In the genomic region with DNA sequence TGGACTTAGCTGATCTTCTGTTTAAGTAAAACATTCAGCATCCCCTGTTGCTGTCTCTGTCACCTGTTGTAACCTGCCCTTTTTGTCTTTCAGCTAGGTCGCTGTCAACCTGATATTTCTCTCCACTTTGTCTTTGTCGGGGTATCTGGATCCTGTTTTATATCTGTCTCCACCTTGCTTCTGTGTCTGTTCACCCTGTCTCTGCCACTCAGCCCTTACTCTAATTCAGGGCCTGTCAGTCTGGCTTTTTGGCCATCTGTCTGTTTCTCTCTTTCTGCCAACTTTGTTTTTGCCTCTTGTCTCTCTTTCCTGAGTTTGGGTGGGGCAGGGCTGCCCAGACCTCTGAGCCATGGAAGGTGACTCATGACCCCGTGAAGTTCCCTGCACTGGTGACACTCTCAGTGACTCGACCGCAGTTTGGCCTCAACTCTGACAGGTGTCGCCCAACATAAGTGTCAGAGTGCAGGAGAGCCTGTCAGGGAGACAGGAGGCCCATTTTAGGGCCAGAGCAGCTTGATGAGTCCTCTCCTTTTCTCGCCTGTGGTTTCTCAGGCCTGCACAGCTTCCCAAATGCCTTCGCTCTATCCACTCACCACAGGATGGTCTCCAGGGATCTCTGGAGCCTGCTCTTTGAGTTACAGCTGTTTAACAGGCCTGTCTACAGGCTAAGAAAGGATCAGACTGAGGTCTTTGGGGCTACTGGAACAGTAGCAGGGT, we compare ENCODE assay signal across 8 cellular contexts. TPM values are rescaled to one million over a fixed set of nuclear protein-coding genes. Genes with fewer than 3 reads are reported as not detected.
DNase-seq lines count a peak whose midpoint lies in the region; FAIRE-seq and TF ChIP-seq lines count a peak whose summit lies in the region.

No MANE protein-coding gene starts in this region.

- peaks cover 21% of the 10 kb centered on the region for H3F3A ChIP-seq in GM23248 (ENCODE audit: insufficient read depth)

- TF ChIP-seq RAD21 in H1 (IDR thresholded peaks at IDR 0.05 in 1 of 2, conservative IDR thresholded peaks at IDR 0.05 in 1 of 2; ENCODE audit: low read depth in 2 of 2, low read length in 2 of 2): no peak

- H3K4me1 ChIP-seq in GM23248 (ENCODE audit: insufficient read depth) (peaks cover 38% of the 10 kb centered on the region), H1 (replicated peaks in 1 of 4; ENCODE audit: control insufficient read depth in 3 of 4, insufficient read depth in 4 of 4, low read length in 3 of 4) (peaks cover 0 to 7% (median 5%) of the 10 kb centered on the region in 4 experiments; a peak in 6 of 7 replicates)

- H3K9ac ChIP-seq in GM23248: peak overlapping the region; percentile 95
- H3K9ac ChIP-seq in H1 (replicated peaks in 1 of 4; ENCODE audit: extremely low read depth in 1 of 4, low read depth in 3 of 4, low read length in 3 of 4): peak overlapping the region in 3 of 4 experiments; percentile 56 to 71 (median 71); a peak in 5 of 7 replicates

- H2BK20ac ChIP-seq in H1 (ENCODE audit: low read length): no peak overlapping the region

- no peak for TF ChIP-seq EP300 in H1 (IDR thresholded peaks at IDR 0.05; ENCODE audit: borderline replicate concordance in 1 of 2, low read depth in 2 of 2, low read length in 2 of 2)

- no peak overlapping the region for H4K91ac ChIP-seq in H1 (replicated peaks; ENCODE audit: insufficient read length, low read length)

- H3K9me2 ChIP-seq in GM23248 (ENCODE audit: insufficient read depth): no peaks in the 10 kb centered on the region

- H2BK15ac ChIP-seq in H1 (ENCODE audit: low read length): no peak overlapping the region

- H3K27me3 ChIP-seq in GM23248 (replicated peaks; ENCODE audit: insufficient read depth) (no peaks in the 10 kb centered on the region), MG63 (no peaks in the 10 kb centered on the region), H1 (replicated peaks in 1 of 4; ENCODE audit: control insufficient read depth in 3 of 4, extremely low read depth in 1 of 4, insufficient read depth in 3 of 4, low read length in 3 of 4) (peaks cover 0 to 2% (median 0%) of the 10 kb centered on the region in 4 experiments; a peak in 1 of 7 replicates)

- no peak for TF ChIP-seq CTCF in H1 (IDR thresholded peaks at IDR 0.05; ENCODE audit: control extremely low read depth in 1 of 3, insufficient read depth in 1 of 3, low read depth in 1 of 3, low read length in 3 of 3)

- no peak for TF ChIP-seq POLR2A in H1 (IDR thresholded peaks at IDR 0.05; ENCODE audit: control extremely low read depth in 1 of 2, low read depth in 2 of 2, low read length in 2 of 2)

- CTCF ChIA-PET in H1 (lab: Charles Lee; ENCODE audit: partially characterized antibody): interaction anchor here (0.6 to 1.8 kb wide), 5 partner anchors 58 to 208 kb away, joined by 3 to 7 read pairs (median 4); no protein-coding TSS in a partner anchor

- H3K4me2 ChIP-seq in GM23248 (ENCODE audit: unreplicated experiment) (peak overlapping the region; percentile 97), H1 (ENCODE audit: insufficient read depth in 1 of 2, low read depth in 2 of 2, low read length in 2 of 2) (peak overlapping the region; percentile 78 to 91)

- peak overlapping the region; percentile 96 for H3K27ac ChIP-seq in GM23248
- no peak overlapping the region for H3K27ac ChIP-seq in H1 (ENCODE audit: low read depth, low read length)

- H3K36me3 ChIP-seq in GM23248 (ENCODE audit: low read depth): peaks cover 4% of the 10 kb centered on the region; the same call in 1 of the 2 replicates
- peaks cover 26% of the 10 kb centered on the region for H3K36me3 ChIP-seq in MG63
- H3K36me3 ChIP-seq in H1 (ENCODE audit: control insufficient read depth in 2 of 4, insufficient read depth in 4 of 4, low read length in 3 of 4): no peaks in the 10 kb centered on the region

- 7 to 8% methylated on average over 8 of the region's 8 CpGs for WGBS in GM23248 (ENCODE audit: low coverage in 1 of 2, low lambda C conversion rate in 2 of 2, missing lambda C conversion rate in 2 of 2), 2 experiments
- 70% methylated on average over 8 of the region's 8 CpGs; no CpG with 5 or more reads in 1 of the 2 experiments for WGBS in H1 (ENCODE audit: extremely low coverage in 1 of 2, insufficient coverage in 1 of 2, insufficient read length in 1 of 2, insufficient replicate concordance in 2 of 2, low coverage in 1 of 2, low lambda C conversion rate in 2 of 2, missing lambda C conversion rate in 1 of 2), 2 experiments

- POLR2A ChIA-PET in H1 (lab: Charles Lee; ENCODE audit: partially characterized antibody): interaction anchor here (0.8 to 1.6 kb wide), 2 partner anchors 13 to 75 kb away, joined by 3 to 6 read pairs; no protein-coding TSS in a partner anchor

- H3K56ac ChIP-seq in H1 (replicated peaks; ENCODE audit: insufficient read length, low read depth, low read length): no peak overlapping the region

- in situ Hi-C loops in GM23248 (cut with MboI): no loop called here

- DNase-seq in GF-D8 (lab: John Stamatoyannopoulos, UW): peak; percentile 27
- DNase-seq in GM23248: peak; percentile 86
- peak; percentile 61 for DNase-seq in MG63
- peak; percentile 78 to 86 for DNase-seq in activated CD4-positive, alpha-beta T cell treated with anti-CD3 and anti-CD28 coated beads, Interleukin-2, amount 50 U/mL, for 48 hours
- no peak for DNase-seq in H1 (ENCODE audit: low read depth in 1 of 2, low spot score in 2 of 2)
- peak; percentile 100 for DNase-seq in myocyte (ENCODE audit: low read depth)
- DNase-seq in stimulated activated naive CD4-positive, alpha-beta T cell treated with Interleukin-2 at 50 U/mL for 16 hours (lab: John Stamatoyannopoulos, UW): peak; percentile 86
- no peak for DNase-seq in superior temporal gyrus (ENCODE audit: extremely low spot score)

- H3K23ac ChIP-seq in H1 (ENCODE audit: insufficient read length): no peak overlapping the region

- no peak overlapping the region for H3K4ac ChIP-seq in H1 (replicated peaks; ENCODE audit: insufficient read length, low read depth, low read length)

- H2AK5ac ChIP-seq in H1 (ENCODE audit: low read depth, low read length): peak overlapping the region; percentile 18; the same call in 1 of the 2 replicates

- H4K5ac ChIP-seq in H1 (ENCODE audit: insufficient read length, low read depth, low read length): no peak overlapping the region

- H3K79me1 ChIP-seq in H1 (ENCODE audit: low read depth, low read length): peaks cover 4% of the 10 kb centered on the region; the same call in 1 of the 2 replicates

- H3K79me2 ChIP-seq in GM23248 (ENCODE audit: insufficient read depth) (peaks cover 58% of the 10 kb centered on the region), H1 (ENCODE audit: control insufficient read depth in 1 of 2, insufficient read depth in 2 of 2, low read length in 2 of 2) (peaks cover 6 to 39% of the 10 kb centered on the region in 2 experiments; a peak in 3 of 4 replicates)

- H3K9me3 ChIP-seq in GM23248 (ENCODE audit: low read depth): no peaks in the 10 kb centered on the region
- no peaks in the 10 kb centered on the region for H3K9me3 ChIP-seq in MG63
- no peaks in the 10 kb centered on the region for H3K9me3 ChIP-seq in H1 (ENCODE audit: insufficient read depth in 2 of 2, low read depth in 1 of 2, low read length in 1 of 2)

- FAIRE-seq in H1 (lab: Jason Lieb, UNC): no peak

- no peak overlapping the region for H2BK5ac ChIP-seq in H1 (ENCODE audit: low read depth, low read length)

- no peak overlapping the region for H2BK12ac ChIP-seq in H1 (ENCODE audit: low read depth, low read length)

- H2AFZ ChIP-seq in GM23248 (peak overlapping the region; percentile 99), H1 (ENCODE audit: low read length) (no peak overlapping the region)

- H2BK120ac ChIP-seq in H1 (replicated peaks; ENCODE audit: low read depth, low read length): no peak overlapping the region

- H3K14ac ChIP-seq in H1 (ENCODE audit: insufficient read length): no peak overlapping the region

- no peak overlapping the region for H3K18ac ChIP-seq in H1 (ENCODE audit: extremely low read depth, low read length)

- H3K23me2 ChIP-seq in H1 (ENCODE audit: low read depth, low read length): peaks cover 3% of the 10 kb centered on the region; the same call in 1 of the 2 replicates

- peak overlapping the region; percentile 22; the same call in 1 of the 2 replicates for H4K8ac ChIP-seq in H1 (ENCODE audit: extremely low read depth, insufficient read depth, low read length)

- peak overlapping the region; percentile 92 for H3K4me3 ChIP-seq in GM23248
- H3K4me3 ChIP-seq in MG63: peak overlapping the region; percentile 87
- peak overlapping the region; percentile 76 to 88 (median 81) for H3K4me3 ChIP-seq in H1 (ENCODE audit: extremely low read depth in 1 of 4, insufficient read depth in 2 of 4, low read depth in 3 of 4, low read length in 4 of 4)

- H4K20me1 ChIP-seq in GM23248 (ENCODE audit: insufficient read depth) (peaks cover 5% of the 10 kb centered on the region; the same call in 1 of the 2 replicates), H1 (replicated peaks in 1 of 2; ENCODE audit: control insufficient read depth in 1 of 2, insufficient read depth in 2 of 2, low read length in 2 of 2) (peaks cover 5 to 8% of the 10 kb centered on the region in 2 experiments)

RNA-seq across cellular contexts. Expression of gene ZBTB43, which starts 0.9 kb away (rescaled TPM):
- total RNA-seq in GM23248 (2014; rRNA removed; shearing (Covaris generic)): 8.5 and 11.9 TPM in 2 replicates
- polyA plus RNA-seq in GM23248 (2016; fragmentation: Nextera tagmentation; extraction: Ambion mirVana) (11.5 and 12.3 TPM in 2 replicates), H1 (2011; rRNA removed) (3.0 and 4.1 TPM in 2 replicates)
- total RNA-seq in MG63 (2014; rRNA removed; shearing (Covaris generic); ENCODE audit: low replicate concordance): 3.2 and 3.8 TPM in 2 replicates
- 16.7 and 18.7 TPM in 2 replicates for total RNA-seq in H1 (2021; fragmentation: NEBNext Ultra II Directional; extraction: Animal tissue kit (Norgen Biotek cat#: 25700))
- polyA plus RNA-seq in H1 (2011; cell fraction: cytosol; rRNA removed): 5.2 TPM
- polyA plus RNA-seq in H1 (2011; cell fraction: nucleus; rRNA removed): 4.8 TPM
- polyA plus RNA-seq in H1 (2012, experiment 1 of 2): 4.3 to 11.6 TPM (median 6.5 TPM) in 4 replicates
- 0.50 TPM for polyA plus RNA-seq in H1 (2012, experiment 2 of 2)
- polyA plus RNA-seq in H1 (2013, experiment 1 of 2): 5.5 TPM
- 5.8 TPM for polyA plus RNA-seq in H1 (2013, experiment 2 of 2)
- polyA minus RNA-seq in H1 (2011; rRNA and poly(A)+ RNA removed): 34.8 and 43.6 TPM in 2 replicates
- polyA minus RNA-seq in H1 (2011; cell fraction: cytosol; rRNA and poly(A)+ RNA removed): 4.9 TPM
- polyA minus RNA-seq in H1 (2011; cell fraction: nucleus; rRNA and poly(A)+ RNA removed): 4.6 TPM
- total RNA-seq in myocyte: 40.8 and 42.7 TPM in 2 replicates
- polyA plus RNA-seq in myocyte (2012): 18.8 TPM

RNA-seq across cellular contexts. Expression of gene ZBTB34, which starts 54.7 kb away (rescaled TPM):
- total RNA-seq in GM23248 (2014; rRNA removed; shearing (Covaris generic)): 5.5 and 7.5 TPM in 2 replicates
- polyA plus RNA-seq in GM23248 (2016; fragmentation: Nextera tagmentation; extraction: Ambion mirVana) (2.3 and 2.4 TPM in 2 replicates), H1 (2011; rRNA removed) (5.5 and 8.2 TPM in 2 replicates)
- total RNA-seq in MG63 (2014; rRNA removed; shearing (Covaris generic); ENCODE audit: low replicate concordance): 2.3 and 2.5 TPM in 2 replicates
- 15.9 and 16.9 TPM in 2 replicates for total RNA-seq in H1 (2021; fragmentation: NEBNext Ultra II Directional; extraction: Animal tissue kit (Norgen Biotek cat#: 25700))
- polyA plus RNA-seq in H1 (2011; cell fraction: cytosol; rRNA removed): 8.3 TPM
- 5.7 TPM for polyA plus RNA-seq in H1 (2011; cell fraction: nucleus; rRNA removed)
- 6.0 to 9.3 TPM (median 7.7 TPM) in 4 replicates for polyA plus RNA-seq in H1 (2012, experiment 1 of 2)
- polyA plus RNA-seq in H1 (2012, experiment 2 of 2): 0.72 TPM
- 7.2 TPM for polyA plus RNA-seq in H1 (2013, experiment 1 of 2)
- 7.2 TPM for polyA plus RNA-seq in H1 (2013, experiment 2 of 2)
- polyA minus RNA-seq in H1 (2011; rRNA and poly(A)+ RNA removed): 25.7 and 26.0 TPM in 2 replicates
- polyA minus RNA-seq in H1 (2011; cell fraction: cytosol; rRNA and poly(A)+ RNA removed): 12.2 TPM
- polyA minus RNA-seq in H1 (2011; cell fraction: nucleus; rRNA and poly(A)+ RNA removed): 13.6 TPM
- total RNA-seq in myocyte: 5.9 and 6.1 TPM in 2 replicates
- polyA plus RNA-seq in myocyte (2012): 3.1 TPM

Comparison
In these comparisons a context has a peak if more than half of its experiments do, and no peak if none do; other contexts are left out.
1. DNase-seq: peak in GF-D8 (single experiment), GM23248 (single experiment), MG63 (single experiment), activated CD4-positive, alpha-beta T cell treated with anti-CD3 and anti-CD28 coated beads, Interleukin-2, amount 50 U/mL, for 48 hours (2 of 2), myocyte (single experiment) and stimulated activated naive CD4-positive, alpha-beta T cell treated with Interleukin-2 at 50 U/mL for 16 hours (single experiment); none in H1 (0 of 2) and superior temporal gyrus (single experiment).
2. Peak in every context shown above with its lines, with median percentiles within 50 percentile points of each other: H3K4me3 ChIP-seq.